ENCODE assay signal across 1 cellular context in the genomic region with DNA sequence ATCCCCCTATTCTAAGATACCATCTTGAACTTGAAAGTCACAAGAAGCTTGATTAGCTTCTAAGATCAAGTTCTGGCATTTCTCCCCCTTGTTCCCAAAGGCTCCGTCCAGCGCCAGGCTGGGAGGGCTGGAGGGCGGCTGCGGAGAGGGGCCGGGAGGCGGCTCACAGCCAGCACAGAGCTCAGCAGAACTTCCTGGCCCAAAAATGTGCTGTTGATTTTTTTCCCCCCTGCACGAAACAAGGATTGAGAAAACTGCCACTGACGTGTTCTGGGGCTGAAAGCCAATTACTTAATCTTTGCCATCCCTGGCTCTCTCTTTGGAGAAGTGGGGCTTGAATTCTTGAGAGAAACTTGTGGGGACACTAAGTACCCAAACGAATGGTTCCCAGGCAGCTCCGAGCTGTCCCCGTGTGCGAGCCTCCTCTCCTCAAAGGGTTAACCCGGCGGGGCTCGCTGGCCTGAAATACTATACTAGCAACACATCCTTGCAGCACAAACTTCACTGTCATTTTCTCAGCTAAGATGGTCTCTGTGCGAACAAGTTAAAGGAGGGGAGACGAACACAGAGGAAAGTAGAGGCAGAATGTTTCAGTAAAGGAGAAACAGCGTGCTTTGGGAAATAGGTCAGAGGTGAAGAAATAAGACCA.
TF ChIP-seq lines count a peak whose summit lies in the region.

No MANE protein-coding gene starts in this region.

TF ChIP-seq in K562, 482 proteins besides CTCF, POLR2A, EP300 and RAD21 (continued from another document):
- TF ChIP-seq, protein P1, sequence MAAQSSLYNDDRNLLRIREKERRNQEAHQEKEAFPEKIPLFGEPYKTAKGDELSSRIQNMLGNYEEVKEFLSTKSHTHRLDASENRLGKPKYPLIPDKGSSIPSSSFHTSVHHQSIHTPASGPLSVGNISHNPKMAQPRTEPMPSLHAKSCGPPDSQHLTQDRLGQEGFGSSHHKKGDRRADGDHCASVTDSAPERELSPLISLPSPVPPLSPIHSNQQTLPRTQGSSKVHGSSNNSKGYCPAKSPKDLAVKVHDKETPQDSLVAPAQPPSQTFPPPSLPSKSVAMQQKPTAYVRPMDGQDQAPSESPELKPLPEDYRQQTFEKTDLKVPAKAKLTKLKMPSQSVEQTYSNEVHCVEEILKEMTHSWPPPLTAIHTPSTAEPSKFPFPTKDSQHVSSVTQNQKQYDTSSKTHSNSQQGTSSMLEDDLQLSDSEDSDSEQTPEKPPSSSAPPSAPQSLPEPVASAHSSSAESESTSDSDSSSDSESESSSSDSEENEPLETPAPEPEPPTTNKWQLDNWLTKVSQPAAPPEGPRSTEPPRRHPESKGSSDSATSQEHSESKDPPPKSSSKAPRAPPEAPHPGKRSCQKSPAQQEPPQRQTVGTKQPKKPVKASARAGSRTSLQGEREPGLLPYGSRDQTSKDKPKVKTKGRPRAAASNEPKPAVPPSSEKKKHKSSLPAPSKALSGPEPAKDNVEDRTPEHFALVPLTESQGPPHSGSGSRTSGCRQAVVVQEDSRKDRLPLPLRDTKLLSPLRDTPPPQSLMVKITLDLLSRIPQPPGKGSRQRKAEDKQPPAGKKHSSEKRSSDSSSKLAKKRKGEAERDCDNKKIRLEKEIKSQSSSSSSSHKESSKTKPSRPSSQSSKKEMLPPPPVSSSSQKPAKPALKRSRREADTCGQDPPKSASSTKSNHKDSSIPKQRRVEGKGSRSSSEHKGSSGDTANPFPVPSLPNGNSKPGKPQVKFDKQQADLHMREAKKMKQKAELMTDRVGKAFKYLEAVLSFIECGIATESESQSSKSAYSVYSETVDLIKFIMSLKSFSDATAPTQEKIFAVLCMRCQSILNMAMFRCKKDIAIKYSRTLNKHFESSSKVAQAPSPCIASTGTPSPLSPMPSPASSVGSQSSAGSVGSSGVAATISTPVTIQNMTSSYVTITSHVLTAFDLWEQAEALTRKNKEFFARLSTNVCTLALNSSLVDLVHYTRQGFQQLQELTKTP (IDR thresholded peaks at IDR 0.05; ENCODE audit: low read depth in 1 of 2, partially characterized antibody in 2 of 2), result peak in 1 of 2 experiments; percentile 29
- 0 out of 2 replicates have a peak, but pooled peaks have one; percentile 17 for TF ChIP-seq SOX6 (IDR thresholded peaks at IDR 0.05)
- TF ChIP-seq BCOR (IDR thresholded peaks at IDR 0.05), result peak; percentile 41; the same call in 1 of the 2 replicates
- TF ChIP-seq TAF9B (IDR thresholded peaks at IDR 0.05; ENCODE audit: partially characterized antibody), result peak; percentile 55
- peak; percentile 54; the same call in 1 of the 2 replicates for TF ChIP-seq NR2C1 (IDR thresholded peaks at IDR 0.05)
- peak; percentile 73; the same call in 1 of the 2 replicates for TF ChIP-seq NR2C1 (tag; IDR thresholded peaks at IDR 0.05)
- TF ChIP-seq HIVEP1 (CRISPR knock-in tag; IDR thresholded peaks at IDR 0.05), result no peak
- TF ChIP-seq SNIP1 (IDR thresholded peaks at IDR 0.05; ENCODE audit: low read depth), result peak; percentile 65; the same call in 1 of the 2 replicates
- peak; percentile 43; the same call in 1 of the 2 replicates for TF ChIP-seq ATF7 (IDR thresholded peaks at IDR 0.05)
- TF ChIP-seq ARNT (IDR thresholded peaks at IDR 0.05), result peak in 1 of 2 experiments; percentile 38; a peak in 1 of 4 replicates
- peak in 1 of 3 experiments; percentile 44 for TF ChIP-seq YY1 (IDR thresholded peaks at IDR 0.05; ENCODE audit: borderline replicate concordance in 1 of 3, control insufficient read depth in 1 of 3, extremely low read depth in 1 of 3, insufficient read depth in 3 of 3, insufficient read length in 1 of 3, insufficient replicate concordance in 2 of 3, low read depth in 1 of 3, low read length in 2 of 3)
- no peak for TF ChIP-seq HMGN3 (IDR thresholded peaks at IDR 0.05; ENCODE audit: borderline replicate concordance, extremely low read depth, insufficient read length, low read depth, low read length)
